Comparison of ENCODE assay signal across 25 cellular contexts in genomic region chr16:17463335-17463734, GRCh38. TPM values are rescaled to one million over a fixed set of nuclear protein-coding genes. Genes with fewer than 3 reads are reported as not detected.
DNase-seq lines count a peak whose midpoint lies in the region; ATAC-seq and TF ChIP-seq lines count a peak whose summit lies in the region.
"Had no signal": no experiment of that assay in that cellular context is flagged by ENCODE, and none has a peak within 500 bp of the region (broad histone marks: within the 10 kb centered on the region; RNA-seq: fewer than 3 reads in every experiment).

No MANE protein-coding gene starts in this region.

- H3K9me3 Mint-ChIP-seq in activated CD4-positive, alpha-beta T cell treated with anti-CD3 and anti-CD28 coated beads for 36 hours (ENCODE audit: low read depth): no peaks in the 10 kb centered on the region
- peaks cover 2% of the 10 kb centered on the region for H3K9me3 Mint-ChIP-seq in memory B cell

- H4K20me1 ChIP-seq in DOHH2 (ENCODE audit: control insufficient read depth, insufficient read depth, low read depth, low read length): no peaks in the 10 kb centered on the region
- no peaks in the 10 kb centered on the region; the same call in 1 of the 2 replicates for H4K20me1 ChIP-seq in OCI-LY7 (ENCODE audit: insufficient read depth, low read length)

- peaks cover 97% of the 10 kb centered on the region for H3K4me1 ChIP-seq in DOHH2 (ENCODE audit: control insufficient read depth, low read length)
- H3K4me1 ChIP-seq in OCI-LY7 (ENCODE audit: insufficient read depth, low read length, poor library complexity, severe bottlenecking): peaks cover 93% of the 10 kb centered on the region

- H3K36me3 Mint-ChIP-seq in activated CD4-positive, alpha-beta T cell treated with anti-CD3 and anti-CD28 coated beads for 36 hours (ENCODE audit: low read depth): peaks cover 3% of the 10 kb centered on the region
- peaks cover 10% of the 10 kb centered on the region for H3K36me3 Mint-ChIP-seq in memory B cell

- H3K4me3 Mint-ChIP-seq in activated CD4-positive, alpha-beta T cell treated with anti-CD3 and anti-CD28 coated beads for 36 hours: no peak overlapping the region
- H3K4me3 Mint-ChIP-seq in memory B cell: no peak overlapping the region

- peaks cover 47% of the 10 kb centered on the region for H3K4me1 Mint-ChIP-seq in activated CD4-positive, alpha-beta T cell treated with anti-CD3 and anti-CD28 coated beads for 36 hours
- H3K4me1 Mint-ChIP-seq in memory B cell: peaks cover 57% of the 10 kb centered on the region

- peaks cover 30% of the 10 kb centered on the region for H3F3A ChIP-seq in DOHH2 (ENCODE audit: control insufficient read depth, insufficient read depth)

- H3K9me3 ChIP-seq in DOHH2 (ENCODE audit: control insufficient read depth, insufficient read depth, low read length) (no peaks in the 10 kb centered on the region), OCI-LY7 (ENCODE audit: low read length) (no peaks in the 10 kb centered on the region)
- H3K9me3 ChIP-seq: testis had no signal

- H3K27me3 Mint-ChIP-seq in activated CD4-positive, alpha-beta T cell treated with anti-CD3 and anti-CD28 coated beads for 36 hours: no peaks in the 10 kb centered on the region
- no peaks in the 10 kb centered on the region for H3K27me3 Mint-ChIP-seq in memory B cell

- no peak for TF ChIP-seq CTCF in DOHH2 (IDR thresholded peaks at IDR 0.05; ENCODE audit: low read depth, low read length, poor library complexity, severe bottlenecking)
- TF ChIP-seq CTCF in OCI-LY7 (conservative IDR thresholded peaks at IDR 0.05; ENCODE audit: low read length): no peak

- intact Hi-C loops in activated CD4-positive, alpha-beta T cell treated with anti-CD3 and anti-CD28 coated beads for 36 hours (cut with DNase I, micrococcal nuclease): loop anchor here in 1 of 2 experiments (10.0 kb wide), 1 partner anchor 229 kb away; no protein-coding TSS in a partner anchor
- intact Hi-C loops in OCI-LY7 (cut with micrococcal nuclease; ENCODE audit: unreplicated experiment): loop anchor here (5.0 kb wide), 1 partner anchor 206 kb away; no protein-coding TSS in a partner anchor

- H3K79me2 ChIP-seq in DOHH2 (ENCODE audit: control insufficient read depth, low read length) (peaks cover 91% of the 10 kb centered on the region), OCI-LY7 (ENCODE audit: insufficient read depth, low read depth, low read length) (peaks cover 92% of the 10 kb centered on the region)

- POLR2A ChIA-PET in activated CD4-positive, alpha-beta T cell treated with anti-CD3 and anti-CD28 coated beads for 36 hours (lab: Charles Lee): interaction anchor here (0.8 kb wide), 1 partner anchor 190 kb away, joined by 5 read pairs; no protein-coding TSS in a partner anchor
- POLR2A ChIA-PET in OCI-LY7 (lab: Charles Lee): interaction anchor here (0.6 to 4.0 kb wide), 7 partner anchors 27 to 181 kb away, joined by 3 to 28 read pairs (median 5); no protein-coding TSS in a partner anchor

- H3K36me3 ChIP-seq in DOHH2 (ENCODE audit: control insufficient read depth, low read length) (peaks cover 47% of the 10 kb centered on the region), OCI-LY7 (ENCODE audit: insufficient read depth, low read length) (peaks cover 55% of the 10 kb centered on the region)

- H2AFZ ChIP-seq in OCI-LY7 (ENCODE audit: low read length): no peak overlapping the region

- no TSS peak for BruUV-seq in OCI-LY7 (replicated peaks; lab: Mats Ljungman, UMichigan)

- H3K9me2 ChIP-seq in DOHH2 (replicated peaks; ENCODE audit: control insufficient read depth, low read length): no peaks in the 10 kb centered on the region
- H3K9me2 ChIP-seq in OCI-LY7 (ENCODE audit: insufficient read depth, low read length): no peaks in the 10 kb centered on the region

- DNase-seq in activated CD4-positive, alpha-beta T cell treated with anti-CD3 and anti-CD28 coated beads for 36 hours: no peak
- no peak for DNase-seq in activated CD4-positive, alpha-beta T cell treated with anti-CD3 and anti-CD28 coated beads for 1 hour
- DNase-seq in OCI-LY7 (ENCODE audit: low spot score): peak; percentile 46
- DNase-seq in memory B cell (ENCODE audit: low spot score in 2 of 2): no peak
- DNase-seq in NCI-H446 (lab: John Stamatoyannopoulos, UW): no peak
- no peak for DNase-seq in NCI-H748 (lab: John Stamatoyannopoulos, UW; ENCODE audit: unreplicated experiment)
- no peak for DNase-seq in T1000 (lab: John Stamatoyannopoulos, UW)
- DNase-seq: activated CD4-positive, CD25-positive, alpha-beta regulatory T cell; amniotic stem cell; Calu3; DND-41; effector CD8-positive, alpha-beta T cell; H7; head of caudate nucleus; left colon; mesenchymal stem cell; NCI-H1092; NCI-H187 treated with DMSO at 0.1 percent for 48 hours; NCI-H69; occipital lobe; stimulated activated CD4-positive, alpha-beta T cell treated with anti-CD3 and anti-CD28 coated beads, Interleukin-1b, Interleukin-23, amount 100 ng/mL, for 48 hours; T-helper 9 cell; testis had no signal

- peak; percentile 65 for ATAC-seq in activated CD4-positive, alpha-beta T cell treated with anti-CD3 and anti-CD28 coated beads for 36 hours
- ATAC-seq in memory B cell (ENCODE audit: low read depth): no peak
- ATAC-seq: left colon had no signal

- H3K4me2 ChIP-seq in DOHH2 (ENCODE audit: low read length): peak overlapping the region; percentile 99
- peak overlapping the region; percentile 83 for H3K4me2 ChIP-seq in OCI-LY7 (ENCODE audit: low read length)

- CTCF ChIA-PET in activated CD4-positive, alpha-beta T cell treated with anti-CD3 and anti-CD28 coated beads for 36 hours (lab: Charles Lee): interaction anchor here (1.0 kb wide), 2 partner anchors 15 to 18 kb away, joined by 3 read pairs; no protein-coding TSS in a partner anchor
- CTCF ChIA-PET in OCI-LY7 (lab: Charles Lee; ENCODE audit: unreplicated experiment): interaction anchor here (1.0 to 1.5 kb wide), 2 partner anchors 94 to 161 kb away, joined by 3 to 4 read pairs; no protein-coding TSS in a partner anchor

- peak overlapping the region; percentile 79 for H3K4me3 ChIP-seq in DOHH2 (ENCODE audit: low read length)
- peak overlapping the region; percentile 59 for H3K4me3 ChIP-seq in OCI-LY7 (ENCODE audit: low read depth, low read length, poor library complexity, severe bottlenecking)
- H3K4me3 ChIP-seq: testis had no signal

- no peaks in the 10 kb centered on the region for H3K27me3 ChIP-seq in DOHH2 (ENCODE audit: control insufficient read depth, low read length)
- H3K27me3 ChIP-seq: testis had no signal

- H3K27ac Mint-ChIP-seq in activated CD4-positive, alpha-beta T cell treated with anti-CD3 and anti-CD28 coated beads for 36 hours: no peak overlapping the region
- peak overlapping the region; percentile 62 for H3K27ac Mint-ChIP-seq in memory B cell

- peak overlapping the region; percentile 98 for H3K27ac ChIP-seq in DOHH2 (ENCODE audit: low read depth, low read length)
- H3K27ac ChIP-seq in OCI-LY7 (ENCODE audit: low read depth, low read length, poor library complexity, severe bottlenecking): peak overlapping the region; percentile 94
- H3K27ac ChIP-seq: testis had no signal

RNA-seq across cellular contexts. Expression of gene XYLT1, which starts 7.4 kb away (rescaled TPM):
- total RNA-seq in activated CD4-positive, alpha-beta T cell treated with anti-CD3 and anti-CD28 coated beads for 36 hours: 1 to 10 TPM; 5.1 to 6.2 TPM
- total RNA-seq in OCI-LY7 (2014; rRNA removed; shearing (Covaris generic)): 22.7 and 36.3 TPM in 2 replicates
- total RNA-seq in OCI-LY7 (2022): 42.1 and 50.0 TPM in 2 replicates
- total RNA-seq: A172 had no signal
